In the genomic region with DNA sequence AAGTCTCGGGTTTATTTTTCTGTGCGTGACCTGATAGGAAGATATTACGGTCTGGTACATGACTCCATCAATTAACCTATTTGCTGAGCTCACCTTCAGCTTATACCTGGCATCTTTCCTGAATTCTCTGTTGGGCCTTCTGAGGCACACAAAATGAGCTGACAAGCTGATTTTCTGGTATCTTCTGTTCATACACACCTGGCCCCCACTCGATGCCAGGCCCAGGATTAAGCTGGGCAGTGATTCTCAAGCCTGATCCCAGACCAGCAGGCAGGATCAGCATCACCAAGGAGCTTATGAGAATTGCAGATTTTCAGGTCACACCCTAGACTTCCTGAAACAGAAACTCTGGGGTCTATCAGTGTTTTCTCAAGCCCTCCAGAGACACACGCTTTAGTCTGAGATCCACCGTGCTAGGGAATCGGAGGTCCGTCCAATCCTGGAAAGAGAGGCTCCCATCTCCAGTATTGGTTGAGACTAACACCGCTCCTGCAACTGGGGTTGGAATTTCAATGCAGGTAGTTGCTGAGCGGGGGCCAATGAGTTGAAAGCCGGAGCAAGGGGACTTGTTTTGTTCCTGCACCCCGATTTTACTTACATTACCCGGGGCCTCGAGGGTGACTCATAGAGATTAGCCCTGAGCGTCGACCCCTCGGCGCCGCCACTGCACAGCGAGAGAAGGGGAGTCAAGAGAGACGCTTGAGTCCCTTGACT, we compare ENCODE assay signal across 1 cellular context.
TF ChIP-seq lines count a peak whose summit lies in the region.

No MANE protein-coding gene starts in this region.

TF ChIP-seq in K562, 482 proteins besides CTCF, POLR2A, EP300 and RAD21 (continued from another document and continues in another):
- TF ChIP-seq, protein P1, sequence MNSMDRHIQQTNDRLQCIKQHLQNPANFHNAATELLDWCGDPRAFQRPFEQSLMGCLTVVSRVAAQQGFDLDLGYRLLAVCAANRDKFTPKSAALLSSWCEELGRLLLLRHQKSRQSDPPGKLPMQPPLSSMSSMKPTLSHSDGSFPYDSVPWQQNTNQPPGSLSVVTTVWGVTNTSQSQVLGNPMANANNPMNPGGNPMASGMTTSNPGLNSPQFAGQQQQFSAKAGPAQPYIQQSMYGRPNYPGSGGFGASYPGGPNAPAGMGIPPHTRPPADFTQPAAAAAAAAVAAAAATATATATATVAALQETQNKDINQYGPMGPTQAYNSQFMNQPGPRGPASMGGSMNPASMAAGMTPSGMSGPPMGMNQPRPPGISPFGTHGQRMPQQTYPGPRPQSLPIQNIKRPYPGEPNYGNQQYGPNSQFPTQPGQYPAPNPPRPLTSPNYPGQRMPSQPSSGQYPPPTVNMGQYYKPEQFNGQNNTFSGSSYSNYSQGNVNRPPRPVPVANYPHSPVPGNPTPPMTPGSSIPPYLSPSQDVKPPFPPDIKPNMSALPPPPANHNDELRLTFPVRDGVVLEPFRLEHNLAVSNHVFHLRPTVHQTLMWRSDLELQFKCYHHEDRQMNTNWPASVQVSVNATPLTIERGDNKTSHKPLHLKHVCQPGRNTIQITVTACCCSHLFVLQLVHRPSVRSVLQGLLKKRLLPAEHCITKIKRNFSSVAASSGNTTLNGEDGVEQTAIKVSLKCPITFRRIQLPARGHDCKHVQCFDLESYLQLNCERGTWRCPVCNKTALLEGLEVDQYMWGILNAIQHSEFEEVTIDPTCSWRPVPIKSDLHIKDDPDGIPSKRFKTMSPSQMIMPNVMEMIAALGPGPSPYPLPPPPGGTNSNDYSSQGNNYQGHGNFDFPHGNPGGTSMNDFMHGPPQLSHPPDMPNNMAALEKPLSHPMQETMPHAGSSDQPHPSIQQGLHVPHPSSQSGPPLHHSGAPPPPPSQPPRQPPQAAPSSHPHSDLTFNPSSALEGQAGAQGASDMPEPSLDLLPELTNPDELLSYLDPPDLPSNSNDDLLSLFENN (IDR thresholded peaks at IDR 0.05; ENCODE audit: low read depth in 2 of 2, low read length in 2 of 2) = no peak
- TF ChIP-seq, protein P2, sequence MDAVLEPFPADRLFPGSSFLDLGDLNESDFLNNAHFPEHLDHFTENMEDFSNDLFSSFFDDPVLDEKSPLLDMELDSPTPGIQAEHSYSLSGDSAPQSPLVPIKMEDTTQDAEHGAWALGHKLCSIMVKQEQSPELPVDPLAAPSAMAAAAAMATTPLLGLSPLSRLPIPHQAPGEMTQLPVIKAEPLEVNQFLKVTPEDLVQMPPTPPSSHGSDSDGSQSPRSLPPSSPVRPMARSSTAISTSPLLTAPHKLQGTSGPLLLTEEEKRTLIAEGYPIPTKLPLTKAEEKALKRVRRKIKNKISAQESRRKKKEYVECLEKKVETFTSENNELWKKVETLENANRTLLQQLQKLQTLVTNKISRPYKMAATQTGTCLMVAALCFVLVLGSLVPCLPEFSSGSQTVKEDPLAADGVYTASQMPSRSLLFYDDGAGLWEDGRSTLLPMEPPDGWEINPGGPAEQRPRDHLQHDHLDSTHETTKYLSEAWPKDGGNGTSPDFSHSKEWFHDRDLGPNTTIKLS (IDR thresholded peaks at IDR 0.05; ENCODE audit: borderline replicate concordance, low read depth) = no peak
- no peak for TF ChIP-seq ZNF175 (CRISPR knock-in tag; IDR thresholded peaks at IDR 0.05; ENCODE audit: low read depth)
- no peak for TF ChIP-seq NCOR1 (IDR thresholded peaks at IDR 0.05)
- TF ChIP-seq, protein P3, sequence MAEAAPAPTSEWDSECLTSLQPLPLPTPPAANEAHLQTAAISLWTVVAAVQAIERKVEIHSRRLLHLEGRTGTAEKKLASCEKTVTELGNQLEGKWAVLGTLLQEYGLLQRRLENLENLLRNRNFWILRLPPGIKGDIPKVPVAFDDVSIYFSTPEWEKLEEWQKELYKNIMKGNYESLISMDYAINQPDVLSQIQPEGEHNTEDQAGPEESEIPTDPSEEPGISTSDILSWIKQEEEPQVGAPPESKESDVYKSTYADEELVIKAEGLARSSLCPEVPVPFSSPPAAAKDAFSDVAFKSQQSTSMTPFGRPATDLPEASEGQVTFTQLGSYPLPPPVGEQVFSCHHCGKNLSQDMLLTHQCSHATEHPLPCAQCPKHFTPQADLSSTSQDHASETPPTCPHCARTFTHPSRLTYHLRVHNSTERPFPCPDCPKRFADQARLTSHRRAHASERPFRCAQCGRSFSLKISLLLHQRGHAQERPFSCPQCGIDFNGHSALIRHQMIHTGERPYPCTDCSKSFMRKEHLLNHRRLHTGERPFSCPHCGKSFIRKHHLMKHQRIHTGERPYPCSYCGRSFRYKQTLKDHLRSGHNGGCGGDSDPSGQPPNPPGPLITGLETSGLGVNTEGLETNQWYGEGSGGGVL (CRISPR knock-in tag; IDR thresholded peaks at IDR 0.05) = no peak
- TF ChIP-seq, protein P4, sequence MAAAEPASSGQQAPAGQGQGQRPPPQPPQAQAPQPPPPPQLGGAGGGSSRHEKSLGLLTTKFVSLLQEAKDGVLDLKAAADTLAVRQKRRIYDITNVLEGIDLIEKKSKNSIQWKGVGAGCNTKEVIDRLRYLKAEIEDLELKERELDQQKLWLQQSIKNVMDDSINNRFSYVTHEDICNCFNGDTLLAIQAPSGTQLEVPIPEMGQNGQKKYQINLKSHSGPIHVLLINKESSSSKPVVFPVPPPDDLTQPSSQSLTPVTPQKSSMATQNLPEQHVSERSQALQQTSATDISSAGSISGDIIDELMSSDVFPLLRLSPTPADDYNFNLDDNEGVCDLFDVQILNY (CRISPR knock-in tag; IDR thresholded peaks at IDR 0.05) = no peak
- TF ChIP-seq MAFF (IDR thresholded peaks at IDR 0.05; ENCODE audit: low read length) = no peak; the same call in 1 of the 2 replicates
- no peak for TF ChIP-seq ZNF445 (CRISPR knock-in tag; IDR thresholded peaks at IDR 0.05; ENCODE audit: low read depth)
- no peak for TF ChIP-seq ZNF224 (CRISPR knock-in tag; IDR thresholded peaks at IDR 0.05)
- no peak for TF ChIP-seq NFIX (CRISPR knock-in tag; IDR thresholded peaks at IDR 0.05; ENCODE audit: low read depth)
- no peak for TF ChIP-seq NFATC3 (IDR thresholded peaks at IDR 0.05)
- TF ChIP-seq SMARCA4 (IDR thresholded peaks at IDR 0.05) = peak; percentile 21; the same call in 1 of the 2 replicates
- no peak for TF ChIP-seq MCM5 (IDR thresholded peaks at IDR 0.05; ENCODE audit: low read depth)
- no peak for TF ChIP-seq STAG1 (CRISPR knock-in tag; IDR thresholded peaks at IDR 0.05; ENCODE audit: borderline replicate concordance)
- TF ChIP-seq CCNT2 (IDR thresholded peaks at IDR 0.05; ENCODE audit: borderline replicate concordance, extremely low read depth, insufficient read length, low read depth, low read length) = no peak
- TF ChIP-seq KDM1A (IDR thresholded peaks at IDR 0.05) = no peak
- TF ChIP-seq, protein P5, sequence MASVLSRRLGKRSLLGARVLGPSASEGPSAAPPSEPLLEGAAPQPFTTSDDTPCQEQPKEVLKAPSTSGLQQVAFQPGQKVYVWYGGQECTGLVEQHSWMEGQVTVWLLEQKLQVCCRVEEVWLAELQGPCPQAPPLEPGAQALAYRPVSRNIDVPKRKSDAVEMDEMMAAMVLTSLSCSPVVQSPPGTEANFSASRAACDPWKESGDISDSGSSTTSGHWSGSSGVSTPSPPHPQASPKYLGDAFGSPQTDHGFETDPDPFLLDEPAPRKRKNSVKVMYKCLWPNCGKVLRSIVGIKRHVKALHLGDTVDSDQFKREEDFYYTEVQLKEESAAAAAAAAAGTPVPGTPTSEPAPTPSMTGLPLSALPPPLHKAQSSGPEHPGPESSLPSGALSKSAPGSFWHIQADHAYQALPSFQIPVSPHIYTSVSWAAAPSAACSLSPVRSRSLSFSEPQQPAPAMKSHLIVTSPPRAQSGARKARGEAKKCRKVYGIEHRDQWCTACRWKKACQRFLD (CRISPR knock-in tag; IDR thresholded peaks at IDR 0.05) = no peak
- TF ChIP-seq DACH1 (IDR thresholded peaks at IDR 0.05; ENCODE audit: partially characterized antibody) = no peak
- no peak for TF ChIP-seq TEAD1 (CRISPR knock-in tag; IDR thresholded peaks at IDR 0.05)
- TF ChIP-seq, protein P6, sequence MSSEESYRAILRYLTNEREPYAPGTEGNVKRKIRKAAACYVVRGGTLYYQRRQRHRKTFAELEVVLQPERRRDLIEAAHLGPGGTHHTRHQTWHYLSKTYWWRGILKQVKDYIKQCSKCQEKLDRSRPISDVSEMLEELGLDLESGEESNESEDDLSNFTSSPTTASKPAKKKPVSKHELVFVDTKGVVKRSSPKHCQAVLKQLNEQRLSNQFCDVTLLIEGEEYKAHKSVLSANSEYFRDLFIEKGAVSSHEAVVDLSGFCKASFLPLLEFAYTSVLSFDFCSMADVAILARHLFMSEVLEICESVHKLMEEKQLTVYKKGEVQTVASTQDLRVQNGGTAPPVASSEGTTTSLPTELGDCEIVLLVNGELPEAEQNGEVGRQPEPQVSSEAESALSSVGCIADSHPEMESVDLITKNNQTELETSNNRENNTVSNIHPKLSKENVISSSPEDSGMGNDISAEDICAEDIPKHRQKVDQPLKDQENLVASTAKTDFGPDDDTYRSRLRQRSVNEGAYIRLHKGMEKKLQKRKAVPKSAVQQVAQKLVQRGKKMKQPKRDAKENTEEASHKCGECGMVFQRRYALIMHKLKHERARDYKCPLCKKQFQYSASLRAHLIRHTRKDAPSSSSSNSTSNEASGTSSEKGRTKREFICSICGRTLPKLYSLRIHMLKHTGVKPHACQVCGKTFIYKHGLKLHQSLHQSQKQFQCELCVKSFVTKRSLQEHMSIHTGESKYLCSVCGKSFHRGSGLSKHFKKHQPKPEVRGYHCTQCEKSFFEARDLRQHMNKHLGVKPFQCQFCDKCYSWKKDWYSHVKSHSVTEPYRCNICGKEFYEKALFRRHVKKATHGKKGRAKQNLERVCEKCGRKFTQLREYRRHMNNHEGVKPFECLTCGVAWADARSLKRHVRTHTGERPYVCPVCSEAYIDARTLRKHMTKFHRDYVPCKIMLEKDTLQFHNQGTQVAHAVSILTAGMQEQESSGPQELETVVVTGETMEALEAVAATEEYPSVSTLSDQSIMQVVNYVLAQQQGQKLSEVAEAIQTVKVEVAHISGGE (CRISPR knock-in tag; IDR thresholded peaks at IDR 0.05) = no peak
- no peak for TF ChIP-seq SIX5 (IDR thresholded peaks at IDR 0.05; ENCODE audit: borderline replicate concordance in 1 of 2, insufficient read depth in 1 of 2, low read depth in 1 of 2, low read length in 2 of 2)
- TF ChIP-seq SMC3 (conservative IDR thresholded peaks at IDR 0.05; ENCODE audit: insufficient read depth, low read depth, low read length) = no peak
- TF ChIP-seq PML (IDR thresholded peaks at IDR 0.05; ENCODE audit: low read length) = no peak
- no peak for TF ChIP-seq LEF1 (IDR thresholded peaks at IDR 0.05)
- no peak for TF ChIP-seq ZBTB17 (CRISPR knock-in tag; IDR thresholded peaks at IDR 0.05)
- TF ChIP-seq PHTF2 (CRISPR knock-in tag; IDR thresholded peaks at IDR 0.05) = no peak
- no peak for TF ChIP-seq SNIP1 (IDR thresholded peaks at IDR 0.05; ENCODE audit: low read depth)
- no peak for TF ChIP-seq ILF3 (IDR thresholded peaks at IDR 0.05; ENCODE audit: borderline replicate concordance)
- TF ChIP-seq, protein P7, sequence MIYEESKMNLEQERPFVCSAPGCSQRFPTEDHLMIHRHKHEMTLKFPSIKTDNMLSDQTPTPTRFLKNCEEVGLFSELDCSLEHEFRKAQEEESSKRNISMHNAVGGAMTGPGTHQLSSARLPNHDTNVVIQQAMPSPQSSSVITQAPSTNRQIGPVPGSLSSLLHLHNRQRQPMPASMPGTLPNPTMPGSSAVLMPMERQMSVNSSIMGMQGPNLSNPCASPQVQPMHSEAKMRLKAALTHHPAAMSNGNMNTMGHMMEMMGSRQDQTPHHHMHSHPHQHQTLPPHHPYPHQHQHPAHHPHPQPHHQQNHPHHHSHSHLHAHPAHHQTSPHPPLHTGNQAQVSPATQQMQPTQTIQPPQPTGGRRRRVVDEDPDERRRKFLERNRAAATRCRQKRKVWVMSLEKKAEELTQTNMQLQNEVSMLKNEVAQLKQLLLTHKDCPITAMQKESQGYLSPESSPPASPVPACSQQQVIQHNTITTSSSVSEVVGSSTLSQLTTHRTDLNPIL (CRISPR knock-in tag; IDR thresholded peaks at IDR 0.05) = peak; percentile 32; the same call in 1 of the 2 replicates
- TF ChIP-seq, protein P8, sequence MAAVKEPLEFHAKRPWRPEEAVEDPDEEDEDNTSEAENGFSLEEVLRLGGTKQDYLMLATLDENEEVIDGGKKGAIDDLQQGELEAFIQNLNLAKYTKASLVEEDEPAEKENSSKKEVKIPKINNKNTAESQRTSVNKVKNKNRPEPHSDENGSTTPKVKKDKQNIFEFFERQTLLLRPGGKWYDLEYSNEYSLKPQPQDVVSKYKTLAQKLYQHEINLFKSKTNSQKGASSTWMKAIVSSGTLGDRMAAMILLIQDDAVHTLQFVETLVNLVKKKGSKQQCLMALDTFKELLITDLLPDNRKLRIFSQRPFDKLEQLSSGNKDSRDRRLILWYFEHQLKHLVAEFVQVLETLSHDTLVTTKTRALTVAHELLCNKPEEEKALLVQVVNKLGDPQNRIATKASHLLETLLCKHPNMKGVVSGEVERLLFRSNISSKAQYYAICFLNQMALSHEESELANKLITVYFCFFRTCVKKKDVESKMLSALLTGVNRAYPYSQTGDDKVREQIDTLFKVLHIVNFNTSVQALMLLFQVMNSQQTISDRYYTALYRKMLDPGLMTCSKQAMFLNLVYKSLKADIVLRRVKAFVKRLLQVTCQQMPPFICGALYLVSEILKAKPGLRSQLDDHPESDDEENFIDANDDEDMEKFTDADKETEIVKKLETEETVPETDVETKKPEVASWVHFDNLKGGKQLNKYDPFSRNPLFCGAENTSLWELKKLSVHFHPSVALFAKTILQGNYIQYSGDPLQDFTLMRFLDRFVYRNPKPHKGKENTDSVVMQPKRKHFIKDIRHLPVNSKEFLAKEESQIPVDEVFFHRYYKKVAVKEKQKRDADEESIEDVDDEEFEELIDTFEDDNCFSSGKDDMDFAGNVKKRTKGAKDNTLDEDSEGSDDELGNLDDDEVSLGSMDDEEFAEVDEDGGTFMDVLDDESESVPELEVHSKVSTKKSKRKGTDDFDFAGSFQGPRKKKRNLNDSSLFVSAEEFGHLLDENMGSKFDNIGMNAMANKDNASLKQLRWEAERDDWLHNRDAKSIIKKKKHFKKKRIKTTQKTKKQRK (IDR thresholded peaks at IDR 0.05; ENCODE audit: borderline replicate concordance, low read depth, low read length) = no peak
- TF ChIP-seq ZNF384 (IDR thresholded peaks at IDR 0.05; ENCODE audit: low read depth, low read length) = no peak
- no peak for TF ChIP-seq ETV5 (CRISPR knock-in tag; IDR thresholded peaks at IDR 0.05; ENCODE audit: low read depth)
- TF ChIP-seq ELF1 (tag; IDR thresholded peaks at IDR 0.05) = no peak
- TF ChIP-seq NCOA6 (IDR thresholded peaks at IDR 0.05) = no peak
- no peak; the same call in 1 of the 2 replicates for TF ChIP-seq DPF2 (IDR thresholded peaks at IDR 0.05)
- TF ChIP-seq, protein P9, sequence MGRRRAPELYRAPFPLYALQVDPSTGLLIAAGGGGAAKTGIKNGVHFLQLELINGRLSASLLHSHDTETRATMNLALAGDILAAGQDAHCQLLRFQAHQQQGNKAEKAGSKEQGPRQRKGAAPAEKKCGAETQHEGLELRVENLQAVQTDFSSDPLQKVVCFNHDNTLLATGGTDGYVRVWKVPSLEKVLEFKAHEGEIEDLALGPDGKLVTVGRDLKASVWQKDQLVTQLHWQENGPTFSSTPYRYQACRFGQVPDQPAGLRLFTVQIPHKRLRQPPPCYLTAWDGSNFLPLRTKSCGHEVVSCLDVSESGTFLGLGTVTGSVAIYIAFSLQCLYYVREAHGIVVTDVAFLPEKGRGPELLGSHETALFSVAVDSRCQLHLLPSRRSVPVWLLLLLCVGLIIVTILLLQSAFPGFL (CRISPR knock-in tag; IDR thresholded peaks at IDR 0.05) = no peak
